29 cellular contexts compared by ENCODE assay signal in the genomic region with DNA sequence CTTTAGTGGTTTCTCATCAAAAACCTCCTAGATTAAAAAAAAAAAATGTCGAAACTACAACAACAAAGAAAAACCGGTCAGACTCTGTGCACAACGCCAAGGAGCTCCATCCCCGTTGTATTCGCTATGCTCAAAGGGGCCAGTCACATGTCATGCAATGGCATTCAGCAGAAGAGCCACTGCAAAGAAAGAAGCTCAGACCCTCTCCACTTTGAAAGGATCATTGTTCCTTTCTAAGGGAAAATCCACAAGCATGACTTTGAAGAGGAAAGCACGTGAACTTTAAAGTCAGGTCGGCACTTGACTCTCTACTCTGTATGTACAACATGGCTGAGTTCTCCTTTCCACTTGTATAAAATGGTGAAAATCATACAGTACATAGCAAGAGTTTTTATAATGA.
"Had no signal": no experiment of that assay in that cellular context is flagged by ENCODE, and none has a peak within 500 bp of the region (broad histone marks: within the 10 kb centered on the region; RNA-seq: fewer than 3 reads in every experiment).

No MANE protein-coding gene starts in this region.

- H3K4me3 ChIP-seq: ovary, psoas muscle, right lobe of liver, sigmoid colon, stomach, thoracic aorta, thyroid gland, tibial nerve, upper lobe of left lung, vagina had no signal

- ATAC-seq: naive thymus-derived CD4-positive, alpha-beta T cell; natural killer cell; psoas muscle; right cardiac atrium; right lobe of liver; stimulated activated effector memory CD8-positive, alpha-beta T cell treated with anti-CD3 and anti-CD28 coated beads, Interleukin-12 subunit alpha, Interleukin-12 subunit beta, amount 100 ng/mL, for 72 hours; stimulated activated naive B cell treated with anti-CD40 and anti-IgM and Interleukin-4, amounts not matched to agents 10 μg/mL and 1 μg/mL and 100 μg/mL, for 72 hours had no signal

- H3K4me3 Mint-ChIP-seq: naive thymus-derived CD4-positive, alpha-beta T cell; natural killer cell; nephron; stimulated activated effector memory CD8-positive, alpha-beta T cell treated with anti-CD3 and anti-CD28 coated beads, Interleukin-12 subunit alpha, Interleukin-12 subunit beta, amount 100 ng/mL, for 72 hours; stimulated activated naive B cell treated with anti-CD40 and anti-IgM and Interleukin-4, amounts not matched to agents 10 μg/mL and 1 μg/mL and 100 μg/mL, for 72 hours; stimulated activated naive CD8-positive, alpha-beta T cell treated with anti-CD3 and anti-CD28 coated beads, Interleukin-15, Interleukin-2, amounts not matched to agents 100 ng/mL and 50 ng/mL, for 24 hours had no signal

- H3K4me1 Mint-ChIP-seq: natural killer cell; nephron; stimulated activated effector memory CD8-positive, alpha-beta T cell treated with anti-CD3 and anti-CD28 coated beads, Interleukin-12 subunit alpha, Interleukin-12 subunit beta, amount 100 ng/mL, for 72 hours; stimulated activated naive B cell treated with anti-CD40 and anti-IgM and Interleukin-4, amounts not matched to agents 10 μg/mL and 1 μg/mL and 100 μg/mL, for 72 hours had no signal

- H3K27me3 Mint-ChIP-seq: progenitor cell of endocrine pancreas had no signal

- DNase-seq: naive thymus-derived CD4-positive, alpha-beta T cell; natural killer cell; occipital lobe; ovary; posterior cingulate gyrus; psoas muscle; right cardiac atrium; right lobe of liver; sigmoid colon; small intestine; stimulated activated CD4-positive, alpha-beta T cell treated with anti-CD3 and anti-CD28 coated beads, Interleukin-15, amount 100 ng/mL, for 24 hours; stimulated activated CD4-positive, alpha-beta T cell treated with anti-CD3 and anti-CD28 coated beads, Interleukin-2, amount 100 ng/mL, for 24 hours; stimulated activated CD4-positive, alpha-beta T cell treated with anti-CD3 and anti-CD28 coated beads, Interleukin-2, amount 100 ng/mL, for 48 hours; stimulated activated CD4-positive, alpha-beta T cell treated with anti-CD3 and anti-CD28 coated beads, Interleukin-4, amount 100 ng/mL, for 24 hours; stimulated activated naive B cell treated with anti-CD40 and anti-IgM and Interleukin-4, amounts not matched to agents 10 μg/mL and 1 μg/mL and 100 μg/mL, for 72 hours; stimulated activated naive CD4-positive, alpha-beta T cell treated with Interleukin-2 at 50 U/mL for 16 hours; stomach; thyroid gland; trophoblast cell; upper lobe of left lung had no signal

- H3K36me3 ChIP-seq: ovary, right lobe of liver, sigmoid colon, stomach, thoracic aorta, thyroid gland, tibial nerve, upper lobe of left lung, vagina had no signal

- H2AFZ ChIP-seq: parathyroid adenoma had no signal

- H3K4me1 ChIP-seq: parathyroid adenoma, psoas muscle, right lobe of liver, sigmoid colon, stomach, thyroid gland, tibial nerve, upper lobe of left lung, vagina had no signal

- H3K79me2 ChIP-seq: parathyroid adenoma had no signal

- H3K27ac Mint-ChIP-seq: naive thymus-derived CD4-positive, alpha-beta T cell; natural killer cell; nephron; progenitor cell of endocrine pancreas; stimulated activated effector memory CD8-positive, alpha-beta T cell treated with anti-CD3 and anti-CD28 coated beads, Interleukin-12 subunit alpha, Interleukin-12 subunit beta, amount 100 ng/mL, for 72 hours; stimulated activated naive B cell treated with anti-CD40 and anti-IgM and Interleukin-4, amounts not matched to agents 10 μg/mL and 1 μg/mL and 100 μg/mL, for 72 hours; stimulated activated naive CD8-positive, alpha-beta T cell treated with anti-CD3 and anti-CD28 coated beads, Interleukin-15, Interleukin-2, amounts not matched to agents 100 ng/mL and 50 ng/mL, for 24 hours had no signal

- FAIRE-seq: small intestine, urothelium cell line had no signal

- H3K27me3 ChIP-seq: ovary, right lobe of liver, sigmoid colon, stomach, thyroid gland, tibial nerve, upper lobe of left lung, vagina had no signal

- H3K36me3 Mint-ChIP-seq: natural killer cell; stimulated activated effector memory CD8-positive, alpha-beta T cell treated with anti-CD3 and anti-CD28 coated beads, Interleukin-12 subunit alpha, Interleukin-12 subunit beta, amount 100 ng/mL, for 72 hours; stimulated activated naive B cell treated with anti-CD40 and anti-IgM and Interleukin-4, amounts not matched to agents 10 μg/mL and 1 μg/mL and 100 μg/mL, for 72 hours had no signal

- H3K27ac ChIP-seq: ovary, parathyroid adenoma, psoas muscle, right lobe of liver, sigmoid colon, stomach, thoracic aorta, thyroid gland, tibial nerve, upper lobe of left lung, vagina had no signal

- H3K9me3 ChIP-seq: ovary, psoas muscle, right lobe of liver, sigmoid colon, stomach, thoracic aorta, thyroid gland, tibial nerve, upper lobe of left lung, vagina had no signal

- H3K9ac ChIP-seq: parathyroid adenoma had no signal

- H3K9me3 Mint-ChIP-seq: naive thymus-derived CD4-positive, alpha-beta T cell; natural killer cell; nephron; stimulated activated effector memory CD8-positive, alpha-beta T cell treated with anti-CD3 and anti-CD28 coated beads, Interleukin-12 subunit alpha, Interleukin-12 subunit beta, amount 100 ng/mL, for 72 hours; stimulated activated naive B cell treated with anti-CD40 and anti-IgM and Interleukin-4, amounts not matched to agents 10 μg/mL and 1 μg/mL and 100 μg/mL, for 72 hours; stimulated activated naive CD8-positive, alpha-beta T cell treated with anti-CD3 and anti-CD28 coated beads, Interleukin-15, Interleukin-2, amounts not matched to agents 100 ng/mL and 50 ng/mL, for 24 hours had no signal
